8 cellular contexts compared by ENCODE assay signal in the genomic region with DNA sequence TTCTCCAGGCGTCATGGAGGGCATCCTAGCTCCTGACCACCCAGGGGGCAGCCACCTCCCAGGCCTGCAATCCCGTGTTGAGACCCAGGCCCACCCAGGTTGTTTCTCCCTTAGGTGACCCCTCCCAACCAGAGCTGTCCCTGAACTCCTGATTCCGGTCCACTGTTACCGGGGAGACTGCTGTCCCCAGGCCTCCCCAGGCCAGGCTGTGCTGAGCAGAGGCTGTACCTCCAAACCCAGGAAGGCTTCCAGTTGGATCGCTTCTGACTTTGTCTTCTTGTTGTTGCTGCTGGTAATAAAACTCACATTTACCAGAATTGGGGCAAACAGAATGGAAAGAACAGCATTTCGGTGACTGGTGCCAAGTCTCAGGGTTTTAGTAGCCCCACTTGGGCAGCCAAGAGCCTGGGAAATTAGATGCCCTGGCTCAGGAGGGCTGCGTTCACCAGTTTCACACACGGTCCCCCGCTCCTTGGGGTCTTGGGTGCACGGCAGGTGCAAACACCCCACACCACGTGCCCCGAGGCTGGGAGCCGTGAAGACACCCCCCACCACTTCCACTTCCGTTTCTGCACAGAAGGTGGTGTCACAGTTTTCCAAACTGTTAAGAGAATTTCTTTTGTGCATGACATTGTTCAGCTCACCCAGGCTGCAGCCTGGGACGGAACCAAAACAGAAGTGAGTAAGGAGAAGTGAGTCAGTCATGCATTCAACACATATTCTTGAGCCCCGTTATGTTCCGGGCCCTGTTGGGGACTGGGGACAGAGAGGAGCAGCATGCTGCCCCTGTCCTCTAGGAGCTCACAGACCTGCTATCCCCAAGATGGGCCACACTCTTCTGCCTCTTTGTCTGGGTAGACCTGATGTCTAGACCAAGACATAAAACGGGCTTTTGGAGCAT.
DNase-seq lines count a peak whose midpoint lies in the region; ATAC-seq lines count a peak whose summit lies in the region.

No MANE protein-coding gene starts in this region.

- ATAC-seq in HG03571 (IDR thresholded peaks at IDR 0.05; ENCODE audit: unreplicated experiment), result peak; percentile 53

- DNase-seq in activated effector memory CD4-positive, alpha-beta T cell treated with anti-CD3 and anti-CD28 coated beads, Interleukin-2, amount 50 U/mL, for 16 hours, result peak; percentile 61
- DNase-seq in activated effector memory CD4-positive, alpha-beta T cell treated with Interleukin-2 at 50 U/mL for 16 hours, result no peak
- DNase-seq in superior temporal gyrus (ENCODE audit: extremely low spot score), result peak; percentile 55
- no peak for DNase-seq in NCI-H1105 (lab: John Stamatoyannopoulos, UW)
- no peak for DNase-seq in activated naive CD4-positive, alpha-beta T cell treated with Interleukin-2 at 50 U/mL for 16 hours
- DNase-seq in NCI-H524 (lab: John Stamatoyannopoulos, UW), result no peak

- peak overlapping the region; percentile 54 for H3K27ac ChIP-seq in cingulate gyrus (ENCODE audit: low read depth, low read length)

Comparison
In these comparisons a context has a peak if more than half of its experiments do, and no peak if none do; other contexts are left out.
1. DNase-seq: peak in activated effector memory CD4-positive, alpha-beta T cell treated with anti-CD3 and anti-CD28 coated beads, Interleukin-2, amount 50 U/mL, for 16 hours (single experiment) and superior temporal gyrus (single experiment); none in activated effector memory CD4-positive, alpha-beta T cell treated with Interleukin-2 at 50 U/mL for 16 hours (single experiment), NCI-H1105 (single experiment), activated naive CD4-positive, alpha-beta T cell treated with Interleukin-2 at 50 U/mL for 16 hours (single experiment) and NCI-H524 (0 of 2).